In the genomic region with DNA sequence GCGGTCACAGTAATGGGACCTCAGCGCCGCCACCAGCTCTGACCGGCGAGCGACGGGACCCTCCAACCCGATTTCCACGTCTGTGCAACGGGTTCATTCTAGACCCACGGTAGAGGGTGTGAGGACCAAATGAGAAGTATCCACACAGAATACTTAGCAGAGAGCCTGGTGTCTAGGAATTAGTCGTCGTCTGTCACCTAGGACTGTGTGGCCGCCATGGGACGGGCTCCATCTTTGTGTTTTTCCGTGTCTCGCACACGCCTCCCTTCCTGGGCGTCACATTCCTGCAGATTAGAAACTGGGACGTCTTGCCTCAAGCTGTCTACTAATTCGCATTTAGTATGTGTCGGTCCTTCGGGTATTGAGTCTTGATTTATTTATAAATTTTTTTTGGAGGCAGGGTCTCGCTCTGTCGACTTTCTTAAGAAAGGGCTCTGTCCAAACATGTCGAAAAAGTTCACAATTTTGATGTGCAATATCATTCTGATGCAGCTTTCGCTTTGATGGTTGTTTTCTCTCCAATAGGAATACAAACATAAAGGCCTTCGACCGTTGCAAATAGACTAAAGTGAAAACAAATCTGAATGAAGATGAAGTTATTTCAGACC, we compare ENCODE assay signal across 8 cellular contexts. TPM values are rescaled to one million over a fixed set of nuclear protein-coding genes. Genes with fewer than 3 reads are reported as not detected.
DNase-seq lines count a peak whose midpoint lies in the region; ATAC-seq and TF ChIP-seq lines count a peak whose summit lies in the region.

No MANE protein-coding gene starts in this region.

- H3K36me3 Mint-ChIP-seq in dendritic cell treated with granulocyte-macrophage colony-stimulating factor and Interleukin-4, amounts not matched to agents 40 ng/mL and 50 ng/mL, for 4 days (ENCODE audit: low read depth), result peaks cover 49% of the 10 kb centered on the region

- no peak for TF ChIP-seq CTCF in lung (IDR thresholded peaks at IDR 0.05; ENCODE audit: control extremely low read depth, extremely low read depth)

- H3K4me1 ChIP-seq in lung (ENCODE audit: control insufficient read depth in 2 of 2, insufficient read depth in 2 of 2, low read length in 2 of 2), result peaks cover 8 to 31% of the 10 kb centered on the region in 2 donors

- H3K27ac ChIP-seq in lung (ENCODE audit: low read depth in 1 of 2, low read length in 1 of 2) (peak overlapping the region; percentile 93 to 96), temporal lobe (ENCODE audit: low read depth, low read length) (peak overlapping the region; percentile 87)

- peak overlapping the region; percentile 98 for H3K27ac Mint-ChIP-seq in dendritic cell treated with granulocyte-macrophage colony-stimulating factor and Interleukin-4, amounts not matched to agents 40 ng/mL and 50 ng/mL, for 4 days

- ATAC-seq in GM19438 (IDR thresholded peaks at IDR 0.05; ENCODE audit: low read depth, unreplicated experiment) (peak; percentile 6), HG03520 (IDR thresholded peaks at IDR 0.05; ENCODE audit: unreplicated experiment) (peak; percentile 4), lung (ENCODE audit: insufficient read depth, low FRiP score) (peak; percentile 8)

- no peaks in the 10 kb centered on the region for H3K9me3 ChIP-seq in lung (ENCODE audit: control insufficient read depth in 2 of 2, insufficient read depth in 1 of 2, low read length in 1 of 2)

- H3K27me3 Mint-ChIP-seq in dendritic cell treated with granulocyte-macrophage colony-stimulating factor and Interleukin-4, amounts not matched to agents 40 ng/mL and 50 ng/mL, for 4 days, result no peaks in the 10 kb centered on the region

- intact Hi-C loops in dendritic cell treated with granulocyte-macrophage colony-stimulating factor and Interleukin-4, amounts not matched to agents 40 ng/mL and 50 ng/mL, for 4 days (cut with micrococcal nuclease), result loop anchor here (1.0 kb wide), 1 partner anchor 287 kb away; a partner anchor contains a TSS

- peak overlapping the region; percentile 81 for H3K4me3 ChIP-seq in lung

- H3K36me3 ChIP-seq in lung (ENCODE audit: control insufficient read depth in 2 of 2, insufficient read depth in 2 of 2, low read length in 2 of 2), result no peaks in the 10 kb centered on the region

- H3K27me3 ChIP-seq in lung (ENCODE audit: control insufficient read depth, insufficient read depth), result no peaks in the 10 kb centered on the region

- H3K9me3 Mint-ChIP-seq in dendritic cell treated with granulocyte-macrophage colony-stimulating factor and Interleukin-4, amounts not matched to agents 40 ng/mL and 50 ng/mL, for 4 days, result no peaks in the 10 kb centered on the region

- 0 to 1% methylated on average over 29 of the region's 29 CpGs for WGBS in lung, 2 donors

- peaks cover 63% of the 10 kb centered on the region for H3K4me1 Mint-ChIP-seq in dendritic cell treated with granulocyte-macrophage colony-stimulating factor and Interleukin-4, amounts not matched to agents 40 ng/mL and 50 ng/mL, for 4 days (ENCODE audit: low read depth)

- DNase-seq in D341Med (ENCODE audit: low spot score), result peak; percentile 71
- DNase-seq in SW 1271 (lab: John Stamatoyannopoulos, UW), result peak; percentile 25 to 75
- DNase-seq in lung (ENCODE audit: low spot score), result no peak
- no peak for DNase-seq in stimulated activated CD8-positive, alpha-beta memory T cell treated with anti-CD3 and anti-CD28 coated beads, Interleukin-4, amount 100 ng/mL, for 48 hours

- peak overlapping the region; percentile 90 for H3K4me3 Mint-ChIP-seq in dendritic cell treated with granulocyte-macrophage colony-stimulating factor and Interleukin-4, amounts not matched to agents 40 ng/mL and 50 ng/mL, for 4 days

RNA-seq across cellular contexts. Expression of a gene that starts 0.6 kb away (rescaled TPM):
- total RNA-seq in lung, result 10 to 100 TPM; 10.1 to 19.1 TPM
- polyA plus RNA-seq in lung, result 10 to 100 TPM; 11.0 to 11.9 TPM
- total RNA-seq in temporal lobe, result 6.1 TPM

RNA-seq across cellular contexts. Expression of a gene that starts 0.8 kb away (rescaled TPM):
- total RNA-seq in lung (100 to 1,000 TPM in 1 of 2 donors, 10 to 100 TPM in 1; 66.8 to 194 TPM), temporal lobe (56.1 TPM)
- 100 to 1,000 TPM in 1 of 2 donors, 10 to 100 TPM in 1; 66.6 to 107 TPM for polyA plus RNA-seq in lung

Comparison
In these comparisons a context has a peak if more than half of its experiments do, and no peak if none do; other contexts are left out.
1. DNase-seq: peak in D341Med (single experiment) and SW 1271 (2 of 2); none in lung (single experiment) and stimulated activated CD8-positive, alpha-beta memory T cell treated with anti-CD3 and anti-CD28 coated beads, Interleukin-4, amount 100 ng/mL, for 48 hours (single experiment).
2. Peak in every context shown above with its lines, with median percentiles within 50 percentile points of each other: ATAC-seq.